ENCODE assay signal across 1 cellular context in the genomic region with DNA sequence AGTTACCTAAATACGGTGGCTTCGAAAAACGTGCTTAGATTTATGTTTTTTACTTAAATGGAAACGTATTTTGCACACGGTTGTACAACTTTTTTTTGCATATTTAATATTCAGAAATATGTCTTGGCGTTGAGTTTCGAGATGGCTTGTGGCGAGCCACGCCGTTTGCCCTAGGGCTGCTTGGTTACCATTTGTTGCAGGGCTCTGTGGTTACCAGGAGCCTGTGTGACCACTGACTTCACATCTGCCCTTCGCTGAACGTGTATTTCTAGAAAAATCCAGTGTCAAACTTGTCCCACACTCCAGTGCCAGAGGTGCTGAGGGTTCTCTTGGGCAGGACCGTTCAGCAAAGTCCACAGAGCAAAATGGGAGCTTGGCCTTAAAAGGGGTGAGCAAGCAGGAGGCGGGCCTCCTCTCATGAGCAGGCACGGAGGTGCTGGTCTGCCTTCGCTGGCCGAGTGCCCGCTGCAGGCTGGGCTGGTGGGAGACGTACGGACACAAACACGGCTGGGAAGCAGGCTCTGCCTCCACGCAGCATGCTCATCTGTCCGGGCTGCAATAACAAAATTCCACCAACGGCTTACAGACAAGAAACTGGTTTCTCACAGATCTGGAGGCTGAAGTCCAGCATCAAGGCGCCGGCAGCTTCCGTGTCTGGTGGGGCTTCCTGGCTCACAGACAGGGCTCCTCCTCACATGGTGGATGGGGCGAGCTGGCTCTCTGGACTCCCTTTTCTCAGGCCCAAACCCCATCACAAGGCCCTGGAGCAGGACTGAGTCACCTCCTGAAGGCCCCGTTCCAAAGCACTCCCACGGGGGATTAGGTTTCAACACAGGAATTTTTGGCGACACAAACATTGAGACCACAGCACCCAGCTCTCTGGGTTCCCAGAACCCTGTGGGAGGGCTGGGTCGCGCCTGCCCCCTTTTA.
TF ChIP-seq lines count a peak whose summit lies in the region.

No MANE protein-coding gene starts in this region.

TF ChIP-seq in GM12878, 131 proteins besides CTCF, POLR2A, EP300 and RAD21 (continued from another document):
- TF ChIP-seq, protein P1, sequence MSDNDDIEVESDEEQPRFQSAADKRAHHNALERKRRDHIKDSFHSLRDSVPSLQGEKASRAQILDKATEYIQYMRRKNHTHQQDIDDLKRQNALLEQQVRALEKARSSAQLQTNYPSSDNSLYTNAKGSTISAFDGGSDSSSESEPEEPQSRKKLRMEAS (IDR thresholded peaks at IDR 0.05; ENCODE audit: low read depth, low read length): 0 out of 2 replicates have a peak, but pooled peaks have one; percentile 22
- TF ChIP-seq NFIC (IDR thresholded peaks at IDR 0.05; ENCODE audit: low read depth, low read length) (no peak), BACH1 (IDR thresholded peaks at IDR 0.05; ENCODE audit: borderline replicate concordance) (0 out of 2 replicates have a peak, but pooled peaks have one; percentile 23), FOXM1 (IDR thresholded peaks at IDR 0.05; ENCODE audit: low read depth, low read length) (peak; percentile 35; the same call in 1 of the 2 replicates)
- TF ChIP-seq, protein P2, sequence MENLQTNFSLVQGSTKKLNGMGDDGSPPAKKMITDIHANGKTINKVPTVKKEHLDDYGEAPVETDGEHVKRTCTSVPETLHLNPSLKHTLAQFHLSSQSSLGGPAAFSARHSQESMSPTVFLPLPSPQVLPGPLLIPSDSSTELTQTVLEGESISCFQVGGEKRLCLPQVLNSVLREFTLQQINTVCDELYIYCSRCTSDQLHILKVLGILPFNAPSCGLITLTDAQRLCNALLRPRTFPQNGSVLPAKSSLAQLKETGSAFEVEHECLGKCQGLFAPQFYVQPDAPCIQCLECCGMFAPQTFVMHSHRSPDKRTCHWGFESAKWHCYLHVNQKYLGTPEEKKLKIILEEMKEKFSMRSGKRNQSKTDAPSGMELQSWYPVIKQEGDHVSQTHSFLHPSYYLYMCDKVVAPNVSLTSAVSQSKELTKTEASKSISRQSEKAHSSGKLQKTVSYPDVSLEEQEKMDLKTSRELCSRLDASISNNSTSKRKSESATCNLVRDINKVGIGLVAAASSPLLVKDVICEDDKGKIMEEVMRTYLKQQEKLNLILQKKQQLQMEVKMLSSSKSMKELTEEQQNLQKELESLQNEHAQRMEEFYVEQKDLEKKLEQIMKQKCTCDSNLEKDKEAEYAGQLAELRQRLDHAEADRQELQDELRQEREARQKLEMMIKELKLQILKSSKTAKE (IDR thresholded peaks at IDR 0.05; ENCODE audit: low read depth, poor library complexity, severe bottlenecking): peak; percentile 19
- TF ChIP-seq, protein P3, sequence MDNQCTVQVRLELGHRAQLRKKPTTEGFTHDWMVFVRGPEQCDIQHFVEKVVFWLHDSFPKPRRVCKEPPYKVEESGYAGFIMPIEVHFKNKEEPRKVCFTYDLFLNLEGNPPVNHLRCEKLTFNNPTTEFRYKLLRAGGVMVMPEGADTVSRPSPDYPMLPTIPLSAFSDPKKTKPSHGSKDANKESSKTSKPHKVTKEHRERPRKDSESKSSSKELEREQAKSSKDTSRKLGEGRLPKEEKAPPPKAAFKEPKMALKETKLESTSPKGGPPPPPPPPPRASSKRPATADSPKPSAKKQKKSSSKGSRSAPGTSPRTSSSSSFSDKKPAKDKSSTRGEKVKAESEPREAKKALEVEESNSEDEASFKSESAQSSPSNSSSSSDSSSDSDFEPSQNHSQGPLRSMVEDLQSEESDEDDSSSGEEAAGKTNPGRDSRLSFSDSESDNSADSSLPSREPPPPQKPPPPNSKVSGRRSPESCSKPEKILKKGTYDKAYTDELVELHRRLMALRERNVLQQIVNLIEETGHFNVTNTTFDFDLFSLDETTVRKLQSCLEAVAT (IDR thresholded peaks at IDR 0.05): peak; percentile 40; the same call in 1 of the 2 replicates
- TF ChIP-seq, protein P4, sequence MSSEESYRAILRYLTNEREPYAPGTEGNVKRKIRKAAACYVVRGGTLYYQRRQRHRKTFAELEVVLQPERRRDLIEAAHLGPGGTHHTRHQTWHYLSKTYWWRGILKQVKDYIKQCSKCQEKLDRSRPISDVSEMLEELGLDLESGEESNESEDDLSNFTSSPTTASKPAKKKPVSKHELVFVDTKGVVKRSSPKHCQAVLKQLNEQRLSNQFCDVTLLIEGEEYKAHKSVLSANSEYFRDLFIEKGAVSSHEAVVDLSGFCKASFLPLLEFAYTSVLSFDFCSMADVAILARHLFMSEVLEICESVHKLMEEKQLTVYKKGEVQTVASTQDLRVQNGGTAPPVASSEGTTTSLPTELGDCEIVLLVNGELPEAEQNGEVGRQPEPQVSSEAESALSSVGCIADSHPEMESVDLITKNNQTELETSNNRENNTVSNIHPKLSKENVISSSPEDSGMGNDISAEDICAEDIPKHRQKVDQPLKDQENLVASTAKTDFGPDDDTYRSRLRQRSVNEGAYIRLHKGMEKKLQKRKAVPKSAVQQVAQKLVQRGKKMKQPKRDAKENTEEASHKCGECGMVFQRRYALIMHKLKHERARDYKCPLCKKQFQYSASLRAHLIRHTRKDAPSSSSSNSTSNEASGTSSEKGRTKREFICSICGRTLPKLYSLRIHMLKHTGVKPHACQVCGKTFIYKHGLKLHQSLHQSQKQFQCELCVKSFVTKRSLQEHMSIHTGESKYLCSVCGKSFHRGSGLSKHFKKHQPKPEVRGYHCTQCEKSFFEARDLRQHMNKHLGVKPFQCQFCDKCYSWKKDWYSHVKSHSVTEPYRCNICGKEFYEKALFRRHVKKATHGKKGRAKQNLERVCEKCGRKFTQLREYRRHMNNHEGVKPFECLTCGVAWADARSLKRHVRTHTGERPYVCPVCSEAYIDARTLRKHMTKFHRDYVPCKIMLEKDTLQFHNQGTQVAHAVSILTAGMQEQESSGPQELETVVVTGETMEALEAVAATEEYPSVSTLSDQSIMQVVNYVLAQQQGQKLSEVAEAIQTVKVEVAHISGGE (CRISPR knock-in tag; IDR thresholded peaks at IDR 0.05): no peak
